1 cellular context compared by ENCODE assay signal in the genomic region with DNA sequence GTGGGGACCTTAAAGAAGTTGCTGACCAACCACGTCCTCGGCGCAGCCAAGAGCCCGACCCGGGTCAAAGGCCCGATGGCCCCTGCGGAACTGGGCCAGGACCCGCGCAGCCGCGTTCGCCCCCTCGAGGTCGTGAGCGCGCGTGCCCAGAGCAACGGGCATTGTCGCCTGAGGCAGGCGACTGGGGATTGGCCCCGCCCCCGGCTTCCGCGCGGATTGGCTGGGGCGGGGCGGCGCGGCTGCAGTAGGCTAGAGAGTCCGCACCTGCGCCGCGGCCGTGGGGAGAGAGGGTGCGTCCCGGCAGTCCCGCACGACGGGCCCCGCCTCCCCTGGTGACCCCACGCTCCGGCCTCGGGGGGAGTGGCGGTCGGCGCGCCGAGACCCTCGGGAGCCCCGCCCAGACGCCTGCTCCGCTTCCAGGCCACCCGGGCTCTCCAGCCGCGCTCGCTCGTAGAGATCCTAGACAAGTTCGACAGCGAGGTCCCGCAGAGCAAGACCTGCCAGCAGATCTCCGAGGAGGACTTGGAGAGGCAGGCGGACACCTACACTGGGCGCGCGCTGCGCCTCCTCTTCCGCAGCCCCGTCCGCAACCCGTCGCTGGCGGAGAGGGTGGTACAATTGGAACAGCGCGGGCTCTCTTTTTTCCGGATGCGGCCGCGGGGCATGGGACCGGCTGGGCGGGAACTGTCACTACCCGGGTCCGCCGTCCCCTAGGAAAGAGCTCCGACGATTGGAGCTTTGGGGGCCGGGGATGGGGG.
TF ChIP-seq lines count a peak whose summit lies in the region.

No MANE protein-coding gene starts in this region.

TF ChIP-seq in SK-N-SH, 30 proteins besides CTCF, POLR2A, EP300 and RAD21:
- TF ChIP-seq, protein P1, sequence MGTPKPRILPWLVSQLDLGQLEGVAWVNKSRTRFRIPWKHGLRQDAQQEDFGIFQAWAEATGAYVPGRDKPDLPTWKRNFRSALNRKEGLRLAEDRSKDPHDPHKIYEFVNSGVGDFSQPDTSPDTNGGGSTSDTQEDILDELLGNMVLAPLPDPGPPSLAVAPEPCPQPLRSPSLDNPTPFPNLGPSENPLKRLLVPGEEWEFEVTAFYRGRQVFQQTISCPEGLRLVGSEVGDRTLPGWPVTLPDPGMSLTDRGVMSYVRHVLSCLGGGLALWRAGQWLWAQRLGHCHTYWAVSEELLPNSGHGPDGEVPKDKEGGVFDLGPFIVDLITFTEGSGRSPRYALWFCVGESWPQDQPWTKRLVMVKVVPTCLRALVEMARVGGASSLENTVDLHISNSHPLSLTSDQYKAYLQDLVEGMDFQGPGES (IDR thresholded peaks at IDR 0.05; ENCODE audit: low read depth, low read length): no peak
- TF ChIP-seq JUND (IDR thresholded peaks at IDR 0.05): no peak
- TF ChIP-seq RFX5 (IDR thresholded peaks at IDR 0.05; ENCODE audit: low read length): no peak
- no peak for TF ChIP-seq SMC3 (IDR thresholded peaks at IDR 0.05; ENCODE audit: low read depth, low read length)
- TF ChIP-seq RCOR1 (IDR thresholded peaks at IDR 0.05; ENCODE audit: low read length): no peak
- TF ChIP-seq TAF1 (IDR thresholded peaks at IDR 0.05; ENCODE audit: borderline replicate concordance, low read depth, low read length): no peak
- TF ChIP-seq FOSL2 (IDR thresholded peaks at IDR 0.05; ENCODE audit: borderline replicate concordance, low read depth): no peak
- TF ChIP-seq NFIC (IDR thresholded peaks at IDR 0.05; ENCODE audit: borderline replicate concordance): no peak
- no peak for TF ChIP-seq TEAD4 (IDR thresholded peaks at IDR 0.05; ENCODE audit: borderline replicate concordance, insufficient read depth)
- TF ChIP-seq NRF1 (IDR thresholded peaks at IDR 0.05; ENCODE audit: low read depth, low read length): peak; percentile 56; the same call in 1 of the 2 replicates
- 0 out of 2 replicates have a peak, but pooled peaks have one; percentile 18 for TF ChIP-seq MXI1 (IDR thresholded peaks at IDR 0.05; ENCODE audit: low read depth, low read length)
- TF ChIP-seq, protein P2, sequence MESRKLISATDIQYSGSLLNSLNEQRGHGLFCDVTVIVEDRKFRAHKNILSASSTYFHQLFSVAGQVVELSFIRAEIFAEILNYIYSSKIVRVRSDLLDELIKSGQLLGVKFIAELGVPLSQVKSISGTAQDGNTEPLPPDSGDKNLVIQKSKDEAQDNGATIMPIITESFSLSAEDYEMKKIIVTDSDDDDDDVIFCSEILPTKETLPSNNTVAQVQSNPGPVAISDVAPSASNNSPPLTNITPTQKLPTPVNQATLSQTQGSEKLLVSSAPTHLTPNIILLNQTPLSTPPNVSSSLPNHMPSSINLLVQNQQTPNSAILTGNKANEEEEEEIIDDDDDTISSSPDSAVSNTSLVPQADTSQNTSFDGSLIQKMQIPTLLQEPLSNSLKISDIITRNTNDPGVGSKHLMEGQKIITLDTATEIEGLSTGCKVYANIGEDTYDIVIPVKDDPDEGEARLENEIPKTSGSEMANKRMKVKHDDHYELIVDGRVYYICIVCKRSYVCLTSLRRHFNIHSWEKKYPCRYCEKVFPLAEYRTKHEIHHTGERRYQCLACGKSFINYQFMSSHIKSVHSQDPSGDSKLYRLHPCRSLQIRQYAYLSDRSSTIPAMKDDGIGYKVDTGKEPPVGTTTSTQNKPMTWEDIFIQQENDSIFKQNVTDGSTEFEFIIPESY (IDR thresholded peaks at IDR 0.05; ENCODE audit: borderline replicate concordance, low read depth): no peak
- TF ChIP-seq GABPA (IDR thresholded peaks at IDR 0.05; ENCODE audit: low read depth): no peak
- TF ChIP-seq FOXM1 (IDR thresholded peaks at IDR 0.05; ENCODE audit: low read depth): no peak
- TF ChIP-seq GATA2 (CRISPR knock-in tag; IDR thresholded peaks at IDR 0.05): no peak
- TF ChIP-seq POLR2AphosphoS5 (IDR thresholded peaks at IDR 0.05; ENCODE audit: low read depth, low read length): peak; percentile 63; the same call in 1 of the 2 replicates
- no peak for TF ChIP-seq YY1 (IDR thresholded peaks at IDR 0.05; ENCODE audit: low read depth)
- no peak for TF ChIP-seq CHD2 (IDR thresholded peaks at IDR 0.05; ENCODE audit: low read length, partially characterized antibody)
- no peak for TF ChIP-seq EZH2phosphoT487 (IDR thresholded peaks at IDR 0.05; ENCODE audit: borderline replicate concordance, low read depth)
- TF ChIP-seq, protein P3, sequence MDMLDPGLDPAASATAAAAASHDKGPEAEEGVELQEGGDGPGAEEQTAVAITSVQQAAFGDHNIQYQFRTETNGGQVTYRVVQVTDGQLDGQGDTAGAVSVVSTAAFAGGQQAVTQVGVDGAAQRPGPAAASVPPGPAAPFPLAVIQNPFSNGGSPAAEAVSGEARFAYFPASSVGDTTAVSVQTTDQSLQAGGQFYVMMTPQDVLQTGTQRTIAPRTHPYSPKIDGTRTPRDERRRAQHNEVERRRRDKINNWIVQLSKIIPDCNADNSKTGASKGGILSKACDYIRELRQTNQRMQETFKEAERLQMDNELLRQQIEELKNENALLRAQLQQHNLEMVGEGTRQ (IDR thresholded peaks at IDR 0.05; ENCODE audit: borderline replicate concordance, low read depth, low read length): no peak
- 0 out of 2 replicates have a peak, but pooled peaks have one; percentile 19 for TF ChIP-seq ELF1 (IDR thresholded peaks at IDR 0.05)
- TF ChIP-seq, protein P4, sequence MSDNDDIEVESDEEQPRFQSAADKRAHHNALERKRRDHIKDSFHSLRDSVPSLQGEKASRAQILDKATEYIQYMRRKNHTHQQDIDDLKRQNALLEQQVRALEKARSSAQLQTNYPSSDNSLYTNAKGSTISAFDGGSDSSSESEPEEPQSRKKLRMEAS (IDR thresholded peaks at IDR 0.05; ENCODE audit: low read depth): peak; percentile 18; the same call in 1 of the 2 replicates
- TF ChIP-seq SIN3A (IDR thresholded peaks at IDR 0.05; ENCODE audit: borderline replicate concordance, low read depth, low read length): no peak
- TF ChIP-seq, protein P5, sequence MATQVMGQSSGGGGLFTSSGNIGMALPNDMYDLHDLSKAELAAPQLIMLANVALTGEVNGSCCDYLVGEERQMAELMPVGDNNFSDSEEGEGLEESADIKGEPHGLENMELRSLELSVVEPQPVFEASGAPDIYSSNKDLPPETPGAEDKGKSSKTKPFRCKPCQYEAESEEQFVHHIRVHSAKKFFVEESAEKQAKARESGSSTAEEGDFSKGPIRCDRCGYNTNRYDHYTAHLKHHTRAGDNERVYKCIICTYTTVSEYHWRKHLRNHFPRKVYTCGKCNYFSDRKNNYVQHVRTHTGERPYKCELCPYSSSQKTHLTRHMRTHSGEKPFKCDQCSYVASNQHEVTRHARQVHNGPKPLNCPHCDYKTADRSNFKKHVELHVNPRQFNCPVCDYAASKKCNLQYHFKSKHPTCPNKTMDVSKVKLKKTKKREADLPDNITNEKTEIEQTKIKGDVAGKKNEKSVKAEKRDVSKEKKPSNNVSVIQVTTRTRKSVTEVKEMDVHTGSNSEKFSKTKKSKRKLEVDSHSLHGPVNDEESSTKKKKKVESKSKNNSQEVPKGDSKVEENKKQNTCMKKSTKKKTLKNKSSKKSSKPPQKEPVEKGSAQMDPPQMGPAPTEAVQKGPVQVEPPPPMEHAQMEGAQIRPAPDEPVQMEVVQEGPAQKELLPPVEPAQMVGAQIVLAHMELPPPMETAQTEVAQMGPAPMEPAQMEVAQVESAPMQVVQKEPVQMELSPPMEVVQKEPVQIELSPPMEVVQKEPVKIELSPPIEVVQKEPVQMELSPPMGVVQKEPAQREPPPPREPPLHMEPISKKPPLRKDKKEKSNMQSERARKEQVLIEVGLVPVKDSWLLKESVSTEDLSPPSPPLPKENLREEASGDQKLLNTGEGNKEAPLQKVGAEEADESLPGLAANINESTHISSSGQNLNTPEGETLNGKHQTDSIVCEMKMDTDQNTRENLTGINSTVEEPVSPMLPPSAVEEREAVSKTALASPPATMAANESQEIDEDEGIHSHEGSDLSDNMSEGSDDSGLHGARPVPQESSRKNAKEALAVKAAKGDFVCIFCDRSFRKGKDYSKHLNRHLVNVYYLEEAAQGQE (IDR thresholded peaks at IDR 0.05; ENCODE audit: low read depth, low read length): no peak
- TF ChIP-seq, protein P6, sequence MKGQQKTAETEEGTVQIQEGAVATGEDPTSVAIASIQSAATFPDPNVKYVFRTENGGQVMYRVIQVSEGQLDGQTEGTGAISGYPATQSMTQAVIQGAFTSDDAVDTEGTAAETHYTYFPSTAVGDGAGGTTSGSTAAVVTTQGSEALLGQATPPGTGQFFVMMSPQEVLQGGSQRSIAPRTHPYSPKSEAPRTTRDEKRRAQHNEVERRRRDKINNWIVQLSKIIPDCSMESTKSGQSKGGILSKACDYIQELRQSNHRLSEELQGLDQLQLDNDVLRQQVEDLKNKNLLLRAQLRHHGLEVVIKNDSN (IDR thresholded peaks at IDR 0.05; ENCODE audit: borderline replicate concordance, low read depth): no peak
- TF ChIP-seq, protein P7, sequence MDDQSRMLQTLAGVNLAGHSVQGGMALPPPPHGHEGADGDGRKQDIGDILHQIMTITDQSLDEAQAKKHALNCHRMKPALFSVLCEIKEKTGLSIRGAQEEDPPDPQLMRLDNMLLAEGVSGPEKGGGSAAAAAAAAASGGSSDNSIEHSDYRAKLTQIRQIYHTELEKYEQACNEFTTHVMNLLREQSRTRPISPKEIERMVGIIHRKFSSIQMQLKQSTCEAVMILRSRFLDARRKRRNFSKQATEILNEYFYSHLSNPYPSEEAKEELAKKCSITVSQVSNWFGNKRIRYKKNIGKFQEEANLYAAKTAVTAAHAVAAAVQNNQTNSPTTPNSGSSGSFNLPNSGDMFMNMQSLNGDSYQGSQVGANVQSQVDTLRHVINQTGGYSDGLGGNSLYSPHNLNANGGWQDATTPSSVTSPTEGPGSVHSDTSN (IDR thresholded peaks at IDR 0.05): peak; percentile 38; the same call in 1 of the 2 replicates
- TF ChIP-seq TCF12 (IDR thresholded peaks at IDR 0.05): no peak; the same call in 1 of the 2 replicates
- no peak for TF ChIP-seq RXRA (IDR thresholded peaks at IDR 0.05; ENCODE audit: borderline replicate concordance, low read depth)
- 0 out of 2 replicates have a peak, but pooled peaks have one; percentile 36 for TF ChIP-seq FOXJ3 (CRISPR knock-in tag; IDR thresholded peaks at IDR 0.05)
- TF ChIP-seq MEF2A (IDR thresholded peaks at IDR 0.05; ENCODE audit: borderline replicate concordance, low read depth): no peak
